ENCODE assay signal across 8 cellular contexts in genomic region chr2:222939208-222939846, GRCh38.
DNase-seq lines count a peak whose midpoint lies in the region; ATAC-seq and TF ChIP-seq lines count a peak whose summit lies in the region.

No MANE protein-coding gene starts in this region.

- H3K4me2 ChIP-seq in OCI-LY1 (ENCODE audit: low read length): no peak overlapping the region
- H3K4me2 ChIP-seq in fibroblast of lung (ENCODE audit: extremely low read depth, insufficient read depth, low read length): no peak overlapping the region
- H3K4me2 ChIP-seq in parathyroid adenoma (ENCODE audit: low read length): no peak overlapping the region

- peaks cover 7 to 8% of the 10 kb centered on the region in 2 experiments for H3K9me3 ChIP-seq in CD4-positive, CD25-positive, alpha-beta regulatory T cell (ENCODE audit: control insufficient read depth in 2 of 2, low read length in 2 of 2)
- peaks cover 7% of the 10 kb centered on the region for H3K9me3 ChIP-seq in OCI-LY1 (ENCODE audit: low read length)
- H3K9me3 ChIP-seq in fibroblast of lung (ENCODE audit: control insufficient read depth, insufficient read depth, low read depth, low read length): no peaks in the 10 kb centered on the region
- no peaks in the 10 kb centered on the region for H3K9me3 ChIP-seq in parathyroid adenoma (ENCODE audit: control insufficient read depth, low read length)

- no peaks in the 10 kb centered on the region; the same call in 1 of the 2 replicates for H3F3A ChIP-seq in OCI-LY1 (ENCODE audit: insufficient read depth, low read length)

- peaks cover 37% of the 10 kb centered on the region for H3K36me3 ChIP-seq in CD4-positive, CD25-positive, alpha-beta regulatory T cell (ENCODE audit: control insufficient read depth, insufficient read depth, low read length)
- H3K36me3 ChIP-seq in OCI-LY1 (ENCODE audit: insufficient read depth, low read length) (peaks cover 53% of the 10 kb centered on the region), fibroblast of lung (ENCODE audit: control insufficient read depth, insufficient read depth, low read length) (peaks cover 4% of the 10 kb centered on the region), parathyroid adenoma (ENCODE audit: control insufficient read depth, insufficient read depth, low read length) (no peaks in the 10 kb centered on the region)

- H3K27me3 ChIP-seq in CD4-positive, CD25-positive, alpha-beta regulatory T cell (ENCODE audit: control insufficient read depth, insufficient read depth, low read length): no peaks in the 10 kb centered on the region
- H3K27me3 ChIP-seq in OCI-LY1 (ENCODE audit: insufficient read depth, low read length) (no peaks in the 10 kb centered on the region), fibroblast of lung (ENCODE audit: control insufficient read depth, insufficient read depth, low read length) (no peaks in the 10 kb centered on the region), parathyroid adenoma (ENCODE audit: control insufficient read depth, insufficient read depth, low read length) (no peaks in the 10 kb centered on the region)

- H3K4me1 ChIP-seq in CD4-positive, CD25-positive, alpha-beta regulatory T cell (ENCODE audit: control insufficient read depth, insufficient read depth, low read length, poor library complexity, severe bottlenecking): no peaks in the 10 kb centered on the region
- H3K4me1 ChIP-seq in OCI-LY1 (ENCODE audit: insufficient read depth, low read length, severe bottlenecking): no peaks in the 10 kb centered on the region
- H3K4me1 ChIP-seq in fibroblast of lung (ENCODE audit: control insufficient read depth, extremely low read depth, insufficient read depth, low read length): no peaks in the 10 kb centered on the region
- H3K4me1 ChIP-seq in parathyroid adenoma: peaks cover 7% of the 10 kb centered on the region

- H3K4me1 Mint-ChIP-seq in CD4-positive, CD25-positive, alpha-beta regulatory T cell: peaks cover 0 to 1% (median 0%) of the 10 kb centered on the region in 4 donors

- no peak overlapping the region for H3K27ac Mint-ChIP-seq in CD4-positive, CD25-positive, alpha-beta regulatory T cell

- H3K4me3 Mint-ChIP-seq in CD4-positive, CD25-positive, alpha-beta regulatory T cell: no peak overlapping the region

- TF ChIP-seq CTCF in OCI-LY1 (IDR thresholded peaks at IDR 0.05; ENCODE audit: low read length) (peak; percentile 96), fibroblast of lung (conservative IDR thresholded peaks at IDR 0.05 in 1 of 2, IDR thresholded peaks at IDR 0.05 in 1 of 2; ENCODE audit: low read depth in 1 of 2, low read length in 2 of 2) (peak; percentile 81 to 92), parathyroid adenoma (IDR thresholded peaks at IDR 0.05) (peak; percentile 68)

- H3K4me3 ChIP-seq in CD4-positive, CD25-positive, alpha-beta regulatory T cell (ENCODE audit: low read depth, low read length): no peak overlapping the region
- H3K4me3 ChIP-seq in OCI-LY1 (ENCODE audit: low read depth, low read length, poor library complexity, severe bottlenecking) (no peak overlapping the region), fibroblast of lung (replicated peaks in 1 of 4; ENCODE audit: control extremely low read depth in 1 of 4, insufficient read depth in 1 of 4, low read depth in 3 of 4, low read length in 4 of 4) (no peak overlapping the region), parathyroid adenoma (ENCODE audit: low read depth, low read length) (no peak overlapping the region)

- peaks cover 44% of the 10 kb centered on the region for H3K36me3 Mint-ChIP-seq in CD4-positive, CD25-positive, alpha-beta regulatory T cell

- H3K27me3 Mint-ChIP-seq in CD4-positive, CD25-positive, alpha-beta regulatory T cell: no peaks in the 10 kb centered on the region

- H3K9me3 Mint-ChIP-seq in CD4-positive, CD25-positive, alpha-beta regulatory T cell: peaks cover 0 to 18% (median 4%) of the 10 kb centered on the region in 7 donors

- peak; percentile 15 to 75 (median 48) for DNase-seq in CD4-positive, CD25-positive, alpha-beta regulatory T cell
- peak; percentile 46 for DNase-seq in activated CD8-positive, alpha-beta memory T cell treated with anti-CD3 and anti-CD28 coated beads, Interleukin-2, amount 50 U/mL, for 4 hours
- peak; percentile 49 to 78 for DNase-seq in fibroblast of lung (ENCODE audit: low read depth in 2 of 2)
- DNase-seq in NCI-H1436 (lab: John Stamatoyannopoulos, UW): no peak

- no peaks in the 10 kb centered on the region for H3K79me2 ChIP-seq in OCI-LY1 (ENCODE audit: insufficient read depth, low read length)
- peaks cover 5% of the 10 kb centered on the region for H3K79me2 ChIP-seq in fibroblast of lung (ENCODE audit: control insufficient read depth, insufficient read depth, low read length)
- peaks cover 6% of the 10 kb centered on the region for H3K79me2 ChIP-seq in parathyroid adenoma

- no peaks in the 10 kb centered on the region for H3K9me2 ChIP-seq in OCI-LY1 (ENCODE audit: low read depth, low read length)

- H4K20me1 ChIP-seq in OCI-LY1 (ENCODE audit: insufficient read depth, low read length): no peaks in the 10 kb centered on the region
- H4K20me1 ChIP-seq in fibroblast of lung (ENCODE audit: control insufficient read depth, extremely low read depth, insufficient read depth, low read length): no peaks in the 10 kb centered on the region

- H3K27ac ChIP-seq in CD4-positive, CD25-positive, alpha-beta regulatory T cell (ENCODE audit: insufficient read depth, low read length, poor library complexity, severe bottlenecking): no peak overlapping the region
- H3K27ac ChIP-seq in OCI-LY1 (ENCODE audit: low read depth, low read length, poor library complexity, severe bottlenecking) (no peak overlapping the region), fibroblast of lung (ENCODE audit: insufficient read depth, low read length) (no peak overlapping the region), parathyroid adenoma (no peak overlapping the region)

- ATAC-seq in CD4-positive, CD25-positive, alpha-beta regulatory T cell (ENCODE audit: low read depth in 2 of 2): peak; percentile 70 to 74
- ATAC-seq in GM18868 (IDR thresholded peaks at IDR 0.05; ENCODE audit: unreplicated experiment) (peak; percentile 74), HG03103 (IDR thresholded peaks at IDR 0.05; ENCODE audit: low read depth, unreplicated experiment) (peak; percentile 82)

- no peak overlapping the region for H2AFZ ChIP-seq in OCI-LY1 (ENCODE audit: low read length)
- H2AFZ ChIP-seq in fibroblast of lung (ENCODE audit: low read length): no peak overlapping the region
- no peak overlapping the region for H2AFZ ChIP-seq in parathyroid adenoma

- H3K9ac ChIP-seq in OCI-LY1 (ENCODE audit: low read length) (no peak overlapping the region), fibroblast of lung (ENCODE audit: insufficient read depth, low read length) (no peak overlapping the region), parathyroid adenoma (no peak overlapping the region)
